In genomic region chr2:163610817-163611556, GRCh38 we compare ENCODE assay signal across 11 cellular contexts.
A peak's percentile ranks its signal among the peaks of the same experiment; 100 is the strongest.
DNase-seq lines count a peak whose midpoint lies in the region; ATAC-seq, FAIRE-seq and TF ChIP-seq lines count a peak whose summit lies in the region.
"Had no signal": no experiment of that assay in that cellular context is flagged by ENCODE, and none has a peak within 500 bp of the region (broad histone marks: within the 10 kb centered on the region; RNA-seq: fewer than 3 reads in every experiment).

No MANE protein-coding gene starts in this region.

- no peaks in the 10 kb centered on the region for H3K9me3 Mint-ChIP-seq in type B pancreatic cell

- TF ChIP-seq CTCF in right atrium auricular region (IDR thresholded peaks at IDR 0.05) (peak in 1 of 2 donors; percentile 41), type B pancreatic cell (conservative IDR thresholded peaks at IDR 0.05) (peak; percentile 29)

- H3K27ac ChIP-seq in right atrium auricular region, result no peak overlapping the region
- H3K27ac ChIP-seq: BLaER1 had no signal

- no peak overlapping the region for H3K27ac Mint-ChIP-seq in type B pancreatic cell

- peak; percentile 20 for ATAC-seq in Right ventricle myocardium inferior

- H3K36me3 Mint-ChIP-seq in type B pancreatic cell, result peaks cover 18% of the 10 kb centered on the region

- no peaks in the 10 kb centered on the region for H3K27me3 ChIP-seq in right atrium auricular region
- H3K27me3 ChIP-seq: BLaER1 had no signal

- no peak for TF ChIP-seq POLR2A in H54 (IDR thresholded peaks at IDR 0.05; ENCODE audit: low read depth, low read length)

- DNase-seq in Right ventricle myocardium inferior (ENCODE audit: missing footprints) (no peak), right atrium auricular region (ENCODE audit: low spot score) (no peak), NCI-H69 (lab: John Stamatoyannopoulos, UW) (peak; percentile 88), hepatic stellate cell (ENCODE audit: low spot score) (peak; percentile 28), type B pancreatic cell (ENCODE audit: extremely low spot score, unreplicated experiment) (no peak), NK-92 (lab: John Stamatoyannopoulos, UW; ENCODE audit: unreplicated experiment) (no peak), HTR-8/SVneo (ENCODE audit: insufficient read length, low spot score) (no peak), H54 (ENCODE audit: insufficient read length, low spot score) (no peak)
- DNase-seq: activated gamma-delta T cell had no signal

- H3K4me1 ChIP-seq in right atrium auricular region, result no peaks in the 10 kb centered on the region
- H3K4me1 ChIP-seq: BLaER1 had no signal

- no peaks in the 10 kb centered on the region for H3K9me3 ChIP-seq in right atrium auricular region
- H3K9me3 ChIP-seq: BLaER1 had no signal

- intact Hi-C loops in Right ventricle myocardium inferior (cut with DNase I), result no loop called here

- FAIRE-seq in HTR-8/SVneo (lab: Jason Lieb, UNC), result no peak
- FAIRE-seq in H54 (lab: Jason Lieb, UNC), result no peak
- FAIRE-seq: endothelial cell of umbilical vein had no signal

- no peak overlapping the region for H3K4me3 ChIP-seq in right atrium auricular region
- H3K4me3 ChIP-seq: BLaER1 had no signal

- no peak overlapping the region for H3K4me3 Mint-ChIP-seq in type B pancreatic cell

- H3K27me3 Mint-ChIP-seq in type B pancreatic cell, result no peaks in the 10 kb centered on the region

- peaks cover 11% of the 10 kb centered on the region for H3K36me3 ChIP-seq in right atrium auricular region
- H3K36me3 ChIP-seq: BLaER1 had no signal

- peaks cover 20% of the 10 kb centered on the region for H3K4me1 Mint-ChIP-seq in type B pancreatic cell (ENCODE audit: unreplicated experiment)

Comparison
In these comparisons a context has a peak if more than half of its experiments do, and no peak if none do; other contexts are left out.
1. DNase-seq: peak in NCI-H69 (single experiment) and hepatic stellate cell (single experiment); none in Right ventricle myocardium inferior (single experiment), right atrium auricular region (single experiment), type B pancreatic cell (single experiment), NK-92 (single experiment), HTR-8/SVneo (single experiment) and H54 (single experiment).